19 cellular contexts compared by ENCODE assay signal in genomic region chrX:43939187-43939926, GRCh38. TPM values are rescaled to one million over a fixed set of nuclear protein-coding genes. Genes with fewer than 3 reads are reported as not detected.
A peak's percentile ranks its signal among the peaks of the same experiment; 100 is the strongest.
DNase-seq lines count a peak whose midpoint lies in the region; ATAC-seq and TF ChIP-seq lines count a peak whose summit lies in the region.
"Had no signal": no experiment of that assay in that cellular context is flagged by ENCODE, and none has a peak within 500 bp of the region (broad histone marks: within the 10 kb centered on the region; RNA-seq: fewer than 3 reads in every experiment).

No MANE protein-coding gene starts in this region.

- H3K36me3 ChIP-seq in neural cell (ENCODE audit: insufficient read depth, low read length) (no peaks in the 10 kb centered on the region), stomach (no peaks in the 10 kb centered on the region)
- H3K36me3 ChIP-seq: brain microvascular endothelial cell, sigmoid colon had no signal

- H3K27me3 ChIP-seq in neural cell (ENCODE audit: insufficient read depth, low read depth, low read length), result no peaks in the 10 kb centered on the region
- peaks cover 0 to 7% (median 0%) of the 10 kb centered on the region in 3 donors for H3K27me3 ChIP-seq in stomach
- H3K27me3 ChIP-seq: brain microvascular endothelial cell, sigmoid colon had no signal

- H3F3A ChIP-seq in neural cell (ENCODE audit: insufficient read depth, low read length, poor library complexity, severe bottlenecking), result no peaks in the 10 kb centered on the region

- no peaks in the 10 kb centered on the region for H3K4me1 ChIP-seq in stomach

- TF ChIP-seq RAD21 in neural cell (conservative IDR thresholded peaks at IDR 0.05), result peak; percentile 33

- H3K4me2 ChIP-seq in neural cell (ENCODE audit: low read length), result no peak overlapping the region

- TF ChIP-seq EP300 in neural cell (conservative IDR thresholded peaks at IDR 0.05; ENCODE audit: poor library complexity, severe bottlenecking), result no peak
- no peak for TF ChIP-seq EP300 in stomach (IDR thresholded peaks at IDR 0.05)

- no peak overlapping the region for H3K27ac ChIP-seq in neural cell (ENCODE audit: low read length)
- no peak overlapping the region for H3K27ac ChIP-seq in stomach
- H3K27ac ChIP-seq: brain microvascular endothelial cell, sigmoid colon had no signal

- DNase-seq in HT-29 (ENCODE audit: low spot score) (peak; percentile 7), RKO (ENCODE audit: low spot score) (peak; percentile 22), fibroblast of gingiva (ENCODE audit: low read depth) (peak; percentile 6), stomach (no peak)
- DNase-seq in stimulated activated CD4-positive, alpha-beta T cell treated with anti-CD3 and anti-CD28 coated beads, Interleukin-4, amount 100 ng/mL, for 24 hours, result no peak
- DNase-seq: activated CD8-positive, alpha-beta T cell treated with anti-CD3 and anti-CD28 coated beads for 36 hours; brain microvascular endothelial cell; C1 segment of cervical spinal cord; endodermal cell; NCI-H1436 treated with DMSO at 0.1 percent for 48 hours; NCI-H524 treated with DMSO at 0.1 percent for 48 hours; sigmoid colon; stimulated activated naive CD8-positive, alpha-beta T cell treated with anti-CD3 and anti-CD28 coated beads, Interleukin-15, Interleukin-2, amounts not matched to agents 100 U/mL and 50 U/mL, for 24 hours had no signal

- no peak overlapping the region for H3K9ac ChIP-seq in neural cell (ENCODE audit: low read length)

- ATAC-seq in GM18861 (IDR thresholded peaks at IDR 0.05; ENCODE audit: unreplicated experiment) (no peak), HG03439 (IDR thresholded peaks at IDR 0.05; ENCODE audit: unreplicated experiment) (no peak)
- ATAC-seq: activated CD8-positive, alpha-beta T cell treated with anti-CD3 and anti-CD28 coated beads for 36 hours; activated T-helper 17 cell treated with anti-CD3 and anti-CD28 coated beads, Interleukin-2, amount 50 U/mL, for 72 hours; naive thymus-derived CD8-positive, alpha-beta T cell; stimulated activated naive CD8-positive, alpha-beta T cell treated with anti-CD3 and anti-CD28 coated beads, Interleukin-15, Interleukin-2, amounts not matched to agents 100 U/mL and 50 U/mL, for 24 hours had no signal

- H3K4me3 ChIP-seq in neural cell (ENCODE audit: low read length), result no peak overlapping the region
- H3K4me3 ChIP-seq in stomach, result no peak overlapping the region
- H3K4me3 ChIP-seq: sigmoid colon had no signal

- no peaks in the 10 kb centered on the region for H4K20me1 ChIP-seq in neural cell (ENCODE audit: insufficient read depth)

- 67 to 79% (median 75%) methylated on average over 2 to 3 of the region's 3 CpGs for WGBS in stomach, 5 donors

- H2AFZ ChIP-seq in neural cell (ENCODE audit: low read depth, low read length), result no peak overlapping the region

- H3K9me2 ChIP-seq in neural cell (ENCODE audit: insufficient read depth, low read length), result no peaks in the 10 kb centered on the region

- H3K9me3 ChIP-seq in neural cell (ENCODE audit: low read length) (no peaks in the 10 kb centered on the region), stomach (no peaks in the 10 kb centered on the region)
- H3K9me3 ChIP-seq: sigmoid colon had no signal

- TF ChIP-seq CTCF in neural cell (IDR thresholded peaks at IDR 0.05; ENCODE audit: poor library complexity, severe bottlenecking) (no peak), stomach (IDR thresholded peaks at IDR 0.05) (peak in 1 of 7 experiments; percentile 7)

- no peak for TF ChIP-seq POLR2A in stomach (IDR thresholded peaks at IDR 0.05)

- intact Hi-C loops in stomach (cut with DNase I; ENCODE audit: low total_unique reads), result loop anchor here (10.0 kb wide), 1 partner anchor 105 kb away; no protein-coding TSS in a partner anchor

- H3K79me2 ChIP-seq in neural cell (replicated peaks; ENCODE audit: insufficient read depth, low read length), result no peaks in the 10 kb centered on the region

TF ChIP-seq in neural cell, 6 proteins besides CTCF, POLR2A, EP300 and RAD21:
- TF ChIP-seq SMC3 (conservative IDR thresholded peaks at IDR 0.05; ENCODE audit: poor library complexity), result no peak
- no peak for TF ChIP-seq REST (IDR thresholded peaks at IDR 0.05; ENCODE audit: borderline replicate concordance)
- TF ChIP-seq POLR2AphosphoS5 (IDR thresholded peaks at IDR 0.05), result no peak
- no peak for TF ChIP-seq MXI1 (conservative IDR thresholded peaks at IDR 0.05; ENCODE audit: poor library complexity, severe bottlenecking)
- TF ChIP-seq TAF1 (IDR thresholded peaks at IDR 0.05; ENCODE audit: low read depth), result no peak
- no peak for TF ChIP-seq EZH2 (IDR thresholded peaks at IDR 0.05; ENCODE audit: borderline replicate concordance, insufficient read depth, low read length, poor library complexity, severe bottlenecking)

RNA-seq across cellular contexts. Expression of gene NDP, which starts 33.8 kb away (rescaled TPM):
- total RNA-seq in HT-29 (2014; rRNA removed; shearing (Covaris generic)), result not detected in 2 replicates
- polyA plus RNA-seq in neural cell (34.1 and 43.6 TPM in 2 replicates), stomach (under 1 TPM in 2 of 3 donors, not detected in 1; 0.15 to 0.19 TPM)
- polyA minus RNA-seq in neural cell, result 28.7 and 35.3 TPM in 2 replicates
- total RNA-seq in stomach, result under 1 TPM in 1 of 5 donors, not detected in 4; 0.73 TPM
- total RNA-seq: activated CD8-positive, alpha-beta T cell treated with anti-CD3 and anti-CD28 coated beads for 36 hours; endodermal cell; naive thymus-derived CD8-positive, alpha-beta T cell had no signal
- polyA plus RNA-seq: IgD-negative memory B cell; naive thymus-derived CD8-positive, alpha-beta T cell had no signal

RNA-seq across cellular contexts. Expression of gene MAOB, which starts 57.1 kb away (rescaled TPM):
- total RNA-seq in HT-29 (2014; rRNA removed; shearing (Covaris generic)), result 1.1 and 1.7 TPM in 2 replicates
- not detected in 2 replicates for polyA plus RNA-seq in neural cell
- polyA minus RNA-seq in neural cell, result 0.23 TPM in 1 of 2 replicates, not detected in the other
- 10 to 100 TPM in 1 of 5 donors, 1 to 10 TPM in 4; 1.2 to 11.2 (median 8.6) TPM for total RNA-seq in stomach
- polyA plus RNA-seq in stomach, result 10 to 100 TPM; 13.3 to 16.0 (median 13.6) TPM
- total RNA-seq: activated CD8-positive, alpha-beta T cell treated with anti-CD3 and anti-CD28 coated beads for 36 hours; activated T-helper 17 cell treated with anti-CD3 and anti-CD28 coated beads, Interleukin-2, amount 50 U/mL, for 72 hours; naive thymus-derived CD8-positive, alpha-beta T cell had no signal
- polyA plus RNA-seq: IgD-negative memory B cell; naive thymus-derived CD8-positive, alpha-beta T cell had no signal

Comparison
In these comparisons a context has a peak if more than half of its experiments do, and no peak if none do; other contexts are left out.
1. DNase-seq: peak in HT-29 (single experiment), RKO (single experiment) and fibroblast of gingiva (single experiment); none in stomach (single experiment) and stimulated activated CD4-positive, alpha-beta T cell treated with anti-CD3 and anti-CD28 coated beads, Interleukin-4, amount 100 ng/mL, for 24 hours (single experiment).